ENCODE assay signal across 13 cellular contexts in genomic region chr9:37950561-37950960, GRCh38.
"Had no signal": no experiment of that assay in that cellular context is flagged by ENCODE, and none has a peak within 500 bp of the region (broad histone marks: within the 10 kb centered on the region; RNA-seq: fewer than 3 reads in every experiment).

No MANE protein-coding gene starts in this region.

- DNase-seq: activated CD4-positive, alpha-beta T cell treated with anti-CD3 and anti-CD28 coated beads for 48 hours; activated CD8-positive, alpha-beta memory T cell treated with anti-CD3 and anti-CD28 coated beads, Interleukin-2, amount 50 U/mL, for 48 hours; activated CD8-positive, alpha-beta T cell treated with anti-CD3 and anti-CD28 coated beads, Interleukin-2, amount 10 ng/mL, durations not matched to agents 7 days and 5 days; activated naive CD4-positive, alpha-beta T cell; aorta; caudate nucleus; cortex of kidney; effector memory CD4-positive, alpha-beta T cell; naive B cell; occipital lobe; stimulated activated CD4-positive, alpha-beta T cell treated with anti-CD3 and anti-CD28 coated beads, Interleukin-4, amount 100 ng/mL, for 24 hours had no signal

- H3K9me3 Mint-ChIP-seq: WTC11 had no signal

- ATAC-seq: activated CD8-positive, alpha-beta T cell treated with anti-CD3 and anti-CD28 coated beads, Interleukin-2, amount 10 ng/mL, durations not matched to agents 7 days and 5 days; gastroesophageal sphincter; WTC11 had no signal

- H3K27ac Mint-ChIP-seq: WTC11 had no signal

- H3K4me3 Mint-ChIP-seq: activated CD8-positive, alpha-beta T cell treated with anti-CD3 and anti-CD28 coated beads, Interleukin-2, amount 10 ng/mL, durations not matched to agents 7 days and 5 days; naive B cell; WTC11 had no signal

- H3K36me3 Mint-ChIP-seq: naive B cell had no signal

- H3K4me1 Mint-ChIP-seq: naive B cell, WTC11 had no signal
